Comparison of ENCODE assay signal across 1 cellular context in genomic region chr17:28728364-28729200, GRCh38.
A peak's percentile ranks its signal among the peaks of the same experiment; 100 is the strongest.
TF ChIP-seq lines count a peak whose summit lies in the region.

Gene NEK8 (plus strand): TSS chr17:28728788. CDS start chr17:28728814, 26 bp downstream.

TF ChIP-seq in GM12878, 131 proteins besides CTCF, POLR2A, EP300 and RAD21 (continued from another document):
- 0 out of 2 replicates have a peak, but pooled peaks have one; percentile 38 for TF ChIP-seq IRF5 (IDR thresholded peaks at IDR 0.05; ENCODE audit: borderline replicate concordance)
- TF ChIP-seq ATF7 (IDR thresholded peaks at IDR 0.05; ENCODE audit: low read depth), result peak; percentile 57; the same call in 1 of the 2 replicates
- no peak for TF ChIP-seq SUZ12 (IDR thresholded peaks at IDR 0.05; ENCODE audit: unreplicated experiment)
